In genomic region chr16:20902426-20902825, GRCh38 we compare ENCODE assay signal across 9 cellular contexts. TPM values are rescaled to one million over a fixed set of nuclear protein-coding genes. Genes with fewer than 3 reads are reported as not detected.
A peak's percentile ranks its signal among the peaks of the same experiment; 100 is the strongest.
DNase-seq lines count a peak whose midpoint lies in the region; ATAC-seq and TF ChIP-seq lines count a peak whose summit lies in the region.
"Had no signal": no experiment of that assay in that cellular context is flagged by ENCODE, and none has a peak within 500 bp of the region (broad histone marks: within the 10 kb centered on the region; RNA-seq: fewer than 3 reads in every experiment).

No MANE protein-coding gene starts in this region.

- TF ChIP-seq POLR2A in gastrocnemius medialis (IDR thresholded peaks at IDR 0.05), result no peak

- no peak overlapping the region for H3K4me3 ChIP-seq in DND-41 (ENCODE audit: low read depth in 1 of 2, low read length in 2 of 2)
- H3K4me3 ChIP-seq in OCI-LY7 (ENCODE audit: low read depth, low read length, poor library complexity, severe bottlenecking), result no peak overlapping the region
- no peak overlapping the region for H3K4me3 ChIP-seq in gastrocnemius medialis

- H3K27me3 ChIP-seq in DND-41 (ENCODE audit: insufficient read depth, low read length, poor library complexity) (no peaks in the 10 kb centered on the region), gastrocnemius medialis (no peaks in the 10 kb centered on the region)

- POLR2A ChIA-PET in OCI-LY7 (lab: Charles Lee), result interaction anchor here (0.8 kb wide), 1 partner anchor 94 kb away, joined by 3 read pairs; no protein-coding TSS in a partner anchor

- no peak for DNase-seq in DND-41
- DNase-seq in OCI-LY7 (ENCODE audit: low spot score), result no peak
- DNase-seq in epithelial cell of prostate (ENCODE audit: low read depth, low spot score), result no peak
- DNase-seq in gastrocnemius medialis, result no peak
- no peak for DNase-seq in KBM-7
- DNase-seq in head of caudate nucleus, result no peak
- no peak for DNase-seq in hippocampal formation (lab: John Stamatoyannopoulos, UW)
- DNase-seq in GM03348 (ENCODE audit: low spot score), result no peak
- DNase-seq: activated naive CD4-positive, alpha-beta T cell treated with anti-CD3 and anti-CD28 coated beads, Interleukin-2, amount 50 U/mL, for 16 hours had no signal

- peaks cover 55% of the 10 kb centered on the region for H3K4me1 ChIP-seq in DND-41 (ENCODE audit: insufficient read depth, low read length)
- peaks cover 50% of the 10 kb centered on the region for H3K4me1 ChIP-seq in OCI-LY7 (ENCODE audit: insufficient read depth, low read length, poor library complexity, severe bottlenecking)
- peaks cover 39 to 72% of the 10 kb centered on the region in 2 donors for H3K4me1 ChIP-seq in gastrocnemius medialis

- TF ChIP-seq CTCF in DND-41 (IDR thresholded peaks at IDR 0.05; ENCODE audit: borderline replicate concordance, extremely low read depth, low read length, poor library complexity, severe bottlenecking), result no peak
- TF ChIP-seq CTCF in OCI-LY7 (conservative IDR thresholded peaks at IDR 0.05; ENCODE audit: low read length), result no peak
- no peak for TF ChIP-seq CTCF in gastrocnemius medialis (IDR thresholded peaks at IDR 0.05 in 4 of 5, conservative IDR thresholded peaks at IDR 0.05 in 1 of 5)

- H3K79me2 ChIP-seq in DND-41 (ENCODE audit: insufficient read depth, low read length), result peaks cover 19% of the 10 kb centered on the region
- H3K79me2 ChIP-seq in OCI-LY7 (ENCODE audit: insufficient read depth, low read depth, low read length), result peaks cover 27% of the 10 kb centered on the region; the same call in 1 of the 2 replicates

- BruUV-seq in OCI-LY7 (replicated peaks; lab: Mats Ljungman, UMichigan), result no TSS peak

- peak overlapping the region; percentile 18; the same call in 1 of the 2 replicates for H3K4me2 ChIP-seq in DND-41 (ENCODE audit: insufficient read depth, low read length)
- H3K4me2 ChIP-seq in OCI-LY7 (ENCODE audit: low read length), result peak overlapping the region; percentile 91

- H3K9me2 ChIP-seq in OCI-LY7 (ENCODE audit: insufficient read depth, low read length), result no peaks in the 10 kb centered on the region

- H2AFZ ChIP-seq in DND-41 (ENCODE audit: low read depth, low read length), result no peak overlapping the region
- no peak overlapping the region for H2AFZ ChIP-seq in OCI-LY7 (ENCODE audit: low read length)

- 0 out of 2 replicates have a peak, but pooled peaks cover 4% of the 10 kb centered on the region for H4K20me1 ChIP-seq in DND-41 (ENCODE audit: insufficient read depth, low read length)
- peaks cover 21% of the 10 kb centered on the region for H4K20me1 ChIP-seq in OCI-LY7 (ENCODE audit: insufficient read depth, low read length)

- in situ Hi-C loops in gastrocnemius medialis (cut with MboI; ENCODE audit: low sequenced_read_pairs in 4 of 4) (loop anchor here in 1 of 4 donors (10.0 kb wide), 1 partner anchor 1292 kb away; no protein-coding TSS in a partner anchor), KBM-7 (cut with MboI; ENCODE audit: low pct_unique_long_range_greater_than_20kb, low sequenced_read_pairs) (no loop called here)

- no peaks in the 10 kb centered on the region; the same call in 1 of the 2 replicates for H3K36me3 ChIP-seq in DND-41 (ENCODE audit: insufficient read depth, low read length)
- peaks cover 11% of the 10 kb centered on the region for H3K36me3 ChIP-seq in OCI-LY7 (ENCODE audit: insufficient read depth, low read length)
- H3K36me3 ChIP-seq in gastrocnemius medialis, result no peaks in the 10 kb centered on the region

- H3K9me3 ChIP-seq in DND-41 (ENCODE audit: insufficient read depth, low read length, severe bottlenecking), result no peaks in the 10 kb centered on the region
- H3K9me3 ChIP-seq in OCI-LY7 (ENCODE audit: low read length), result no peaks in the 10 kb centered on the region
- H3K9me3 ChIP-seq in gastrocnemius medialis, result no peaks in the 10 kb centered on the region

- ATAC-seq in DND-41 (ENCODE audit: insufficient read depth, low read depth) (no peak), gastrocnemius medialis (no peak)

- H3K27ac ChIP-seq in DND-41 (ENCODE audit: low read length) (no peak overlapping the region), OCI-LY7 (ENCODE audit: low read depth, low read length, poor library complexity, severe bottlenecking) (no peak overlapping the region), epithelial cell of prostate (peak overlapping the region; percentile 97), gastrocnemius medialis (peak overlapping the region; percentile 93 to 97 (median 94))

- intact Hi-C loops in OCI-LY7 (cut with micrococcal nuclease; ENCODE audit: unreplicated experiment) (loop anchor here (5.0 to 10.0 kb wide), 2 partner anchors 98 to 1395 kb away; partner anchors contain the start of genes ERI2, POLR3E and REXO5), gastrocnemius medialis (cut with DNase I; ENCODE audit: low total_unique reads) (loop anchor here (5.0 to 10.0 kb wide), 4 partner anchors 160 to 1348 kb away; partner anchors contain the start of genes THUMPD1 and VPS35L), head of caudate nucleus (cut with DNase I) (no loop called here)

- CTCF ChIA-PET in OCI-LY7 (lab: Charles Lee; ENCODE audit: unreplicated experiment), result no interaction called here

- no peak overlapping the region for H3K9ac ChIP-seq in DND-41 (ENCODE audit: low read depth, low read length)

RNA-seq across cellular contexts. Expression of gene LYRM1, which starts 1.9 kb away (rescaled TPM):
- total RNA-seq in OCI-LY7 (2014; rRNA removed; shearing (Covaris generic)), result 24.0 and 24.3 TPM in 2 replicates
- total RNA-seq in OCI-LY7 (2022) (23.3 and 24.0 TPM in 2 replicates), gastrocnemius medialis (10 to 100 TPM; 36.4 to 74.7 (median 38.8) TPM)

RNA-seq across cellular contexts. Expression of gene DCUN1D3, which starts 2.3 kb away (rescaled TPM):
- total RNA-seq in OCI-LY7 (2014; rRNA removed; shearing (Covaris generic)), result 3.1 and 3.3 TPM in 2 replicates
- total RNA-seq in OCI-LY7 (2022) (4.5 and 5.1 TPM in 2 replicates), gastrocnemius medialis (10 to 100 TPM in 1 of 4 donors, 1 to 10 TPM in 3; 7.6 to 10.5 (median 8.3) TPM)

Comparison
In these comparisons a context has a peak if more than half of its experiments do, and no peak if none do; other contexts are left out.
1. H3K27ac ChIP-seq: peak in epithelial cell of prostate (single experiment) and gastrocnemius medialis (4 of 4); none in DND-41 (single experiment) and OCI-LY7 (single experiment).